18 cellular contexts compared by ENCODE assay signal in genomic region chr22:29117799-29118477, GRCh38. TPM values are rescaled to one million over a fixed set of nuclear protein-coding genes. Genes with fewer than 3 reads are reported as not detected.
DNase-seq lines count a peak whose midpoint lies in the region; ATAC-seq and TF ChIP-seq lines count a peak whose summit lies in the region.
"Had no signal": no experiment of that assay in that cellular context is flagged by ENCODE, and none has a peak within 500 bp of the region (broad histone marks: within the 10 kb centered on the region; RNA-seq: fewer than 3 reads in every experiment).

No MANE protein-coding gene starts in this region.

- no peak overlapping the region for H2AFZ ChIP-seq in IMR-90 (replicated peaks; ENCODE audit: low read length, poor library complexity)

- H3K79me1 ChIP-seq in IMR-90 (ENCODE audit: low read depth in 1 of 2, low read length in 2 of 2), result 0 out of 4 replicates have a peak, but pooled peaks cover 0 to 3% of the 10 kb centered on the region in 2 experiments

- peak overlapping the region; percentile 32; the same call in 1 of the 3 replicates for H2BK15ac ChIP-seq in IMR-90 (ENCODE audit: low read depth, low read length)

- DNase-seq in A673 (ENCODE audit: low spot score) (peak; percentile 48), IMR-90 (peak; percentile 24), amniotic epithelial cell (ENCODE audit: low read depth) (peak; percentile 89), left lung (no peak), lower leg skin (ENCODE audit: low spot score in 2 of 2) (no peak), NCI-H2029 treated with DMSO at 0.1 percent for 48 hours (lab: John Stamatoyannopoulos, UW) (no peak), midbrain (lab: John Stamatoyannopoulos, UW) (no peak), NCI-H1694 treated with DMSO at 0.1 percent for 48 hours (lab: John Stamatoyannopoulos, UW) (no peak)
- DNase-seq: activated CD4-positive, alpha-beta T cell treated with anti-CD3 and anti-CD28 coated beads for 48 hours; activated naive CD4-positive, alpha-beta T cell treated with anti-CD3 and anti-CD28 coated beads, Interleukin-2, amount 50 U/mL, for 16 hours; activated T-cell treated with anti-CD3 and anti-CD28 coated beads for 4 hours; foreskin keratinocyte; left colon; NCI-H2081 treated with DMSO at 0.1 percent for 48 hours; NCI-H510A treated with DMSO at 0.1 percent for 48 hours; stimulated activated naive CD8-positive, alpha-beta T cell treated with anti-CD3 and anti-CD28 coated beads, Interleukin-15, Interleukin-2, amounts not matched to agents 100 U/mL and 50 U/mL, for 24 hours had no signal

- H3K36me3 ChIP-seq in A673 (ENCODE audit: insufficient read depth, low read length, poor library complexity, severe bottlenecking) (no peaks in the 10 kb centered on the region), IMR-90 (ENCODE audit: control insufficient read depth, insufficient read depth, low read length) (no peaks in the 10 kb centered on the region), left lung (no peaks in the 10 kb centered on the region)
- H3K36me3 ChIP-seq: prostate gland had no signal

- H3K9me1 ChIP-seq in IMR-90 (ENCODE audit: insufficient read depth, low read length), result peaks cover 11% of the 10 kb centered on the region; the same call in 1 of the 2 replicates

- no peak overlapping the region for H4K8ac ChIP-seq in IMR-90 (ENCODE audit: low read depth in 2 of 2, low read length in 2 of 2)

- H4K20me1 ChIP-seq in IMR-90 (ENCODE audit: insufficient read depth, low read length), result 0 out of 2 replicates have a peak, but pooled peaks cover 4% of the 10 kb centered on the region

- H3K14ac ChIP-seq in IMR-90 (replicated peaks; ENCODE audit: low read depth, low read length), result no peak overlapping the region; the same call in 1 of the 2 replicates

- no peak for TF ChIP-seq RAD21 in IMR-90 (IDR thresholded peaks at IDR 0.05; ENCODE audit: low read length)

- H3K9me3 ChIP-seq in A673 (ENCODE audit: low read depth, low read length, poor library complexity, severe bottlenecking) (no peaks in the 10 kb centered on the region), IMR-90 (ENCODE audit: control insufficient read depth, insufficient read depth, low read length) (peaks cover 5% of the 10 kb centered on the region), left lung (no peaks in the 10 kb centered on the region)
- H3K9me3 ChIP-seq: prostate gland had no signal

- H3K4me1 ChIP-seq in A673 (ENCODE audit: insufficient read depth, low read length, poor library complexity, severe bottlenecking) (no peaks in the 10 kb centered on the region), IMR-90 (ENCODE audit: control insufficient read depth, insufficient read depth, low read length) (peaks cover 17% of the 10 kb centered on the region), left lung (peaks cover 0 to 26% of the 10 kb centered on the region in 2 donors)
- H3K4me1 ChIP-seq: foreskin keratinocyte, prostate gland had no signal

- no peak overlapping the region for H4K91ac ChIP-seq in IMR-90 (ENCODE audit: insufficient read depth, low read depth, low read length)

- H2BK5ac ChIP-seq in IMR-90 (ENCODE audit: low read depth, low read length, poor library complexity, severe bottlenecking), result no peak overlapping the region

- peak overlapping the region; percentile 42 for H3K18ac ChIP-seq in IMR-90 (ENCODE audit: low read depth, low read length)

- ATAC-seq in IMR-90 (ENCODE audit: low read depth) (no peak), left lung (peak; percentile 22)
- ATAC-seq: foreskin keratinocyte; left colon; stimulated activated naive CD8-positive, alpha-beta T cell treated with anti-CD3 and anti-CD28 coated beads, Interleukin-15, Interleukin-2, amounts not matched to agents 100 U/mL and 50 U/mL, for 24 hours had no signal

- H3K9ac ChIP-seq in IMR-90 (ENCODE audit: low read depth, low read length), result no peak overlapping the region

- no peak for TF ChIP-seq CTCF in A673 (conservative IDR thresholded peaks at IDR 0.05; ENCODE audit: low read depth, low read length)
- TF ChIP-seq CTCF in IMR-90 (conservative IDR thresholded peaks at IDR 0.05; ENCODE audit: low read depth, low read length), result no peak
- TF ChIP-seq CTCF in left lung (IDR thresholded peaks at IDR 0.05), result no peak
- TF ChIP-seq CTCF in lower leg skin (IDR thresholded peaks at IDR 0.05), result no peak

- BruUV-seq in A673 (replicated peaks; lab: Mats Ljungman, UMichigan) (no TSS peak), IMR-90 (replicated peaks; lab: Mats Ljungman, UMichigan) (no TSS peak)

- peak overlapping the region; percentile 35 for H2AK5ac ChIP-seq in IMR-90 (ENCODE audit: low read depth, low read length)

- H2AK9ac ChIP-seq in IMR-90 (replicated peaks; ENCODE audit: low read depth, low read length, poor library complexity), result no peak overlapping the region

- H3K4me3 ChIP-seq in A673 (ENCODE audit: low read depth, low read length, poor library complexity, severe bottlenecking) (no peak overlapping the region), IMR-90 (ENCODE audit: insufficient read depth, low read depth, low read length) (no peak overlapping the region), left lung (no peak overlapping the region), lower leg skin (ENCODE audit: low read depth, poor library complexity, severe bottlenecking) (no peak overlapping the region)
- H3K4me3 ChIP-seq: prostate gland had no signal

- H3K27ac ChIP-seq in A673 (ENCODE audit: low read depth, low read length, poor library complexity, severe bottlenecking), result no peak overlapping the region
- no peak overlapping the region for H3K27ac ChIP-seq in IMR-90 (ENCODE audit: insufficient read depth, low read length)
- H3K27ac ChIP-seq in left lung, result peak overlapping the region in 1 of 2 donors; percentile 82
- H3K27ac ChIP-seq: foreskin keratinocyte, prostate gland had no signal

- POLR2A ChIA-PET in A673 (lab: Charles Lee; ENCODE audit: low non-redundant PET) (no interaction called here), IMR-90 (lab: Charles Lee; ENCODE audit: unreplicated experiment) (no interaction called here)

- H4K5ac ChIP-seq in IMR-90 (ENCODE audit: low read depth, low read length), result no peak overlapping the region

- intact Hi-C loops in A673 (cut with micrococcal nuclease; ENCODE audit: unreplicated experiment), result no loop called here
- intact Hi-C loops in IMR-90 (cut with micrococcal nuclease), result no loop called here
- intact Hi-C loops in left lung (cut with DNase I), result no loop called here
- intact Hi-C loops in lower leg skin (cut with DNase I; ENCODE audit: low total_unique reads), result loop anchor here (5.0 kb wide), 1 partner anchor 709 kb away; no protein-coding TSS in a partner anchor

- TF ChIP-seq POLR2A in IMR-90 (IDR thresholded peaks at IDR 0.05; ENCODE audit: low read depth, low read length) (no peak), lower leg skin (IDR thresholded peaks at IDR 0.05) (no peak)

- H2BK120ac ChIP-seq in IMR-90 (ENCODE audit: low read depth, low read length), result no peak overlapping the region

- no peak overlapping the region for H3K23ac ChIP-seq in IMR-90 (ENCODE audit: low read depth, low read length)

- no peak overlapping the region for H3K56ac ChIP-seq in IMR-90 (ENCODE audit: extremely low read depth, insufficient read depth, low read length)

- in situ Hi-C loops in IMR-90 (cut with MboI; ENCODE audit: low sequenced_read_pairs), result no loop called here

- H3K27me3 ChIP-seq in A673 (replicated peaks; ENCODE audit: insufficient read depth, low read depth, low read length, poor library complexity), result no peaks in the 10 kb centered on the region
- H3K27me3 ChIP-seq in IMR-90 (ENCODE audit: control insufficient read depth, insufficient read depth, low read length), result no peaks in the 10 kb centered on the region; the same call in 1 of the 2 replicates
- no peaks in the 10 kb centered on the region for H3K27me3 ChIP-seq in left lung
- H3K27me3 ChIP-seq: foreskin keratinocyte had no signal

- dilution Hi-C loops in IMR-90 (cut with HindIII; ENCODE audit: low sequenced_read_pairs, unreplicated experiment), result no loop called here

- CTCF ChIA-PET in A673 (lab: Charles Lee) (no interaction called here), IMR-90 (lab: Yijun Ruan, JAX) (interaction anchor here (1.5 kb wide), 1 partner anchor 36 kb away, joined by 3 read pairs; no protein-coding TSS in a partner anchor)

- peak overlapping the region; percentile 0; the same call in 1 of the 2 replicates for H3K4ac ChIP-seq in IMR-90 (ENCODE audit: low read depth, low read length)

- no peak overlapping the region for H2BK20ac ChIP-seq in IMR-90 (ENCODE audit: low read depth, low read length)

- no peak overlapping the region for H3K4me2 ChIP-seq in IMR-90 (ENCODE audit: low read depth, low read length)

- WGBS in IMR-90 (ENCODE audit: extremely low coverage in 2 of 2, insufficient read length in 1 of 2), 2 experiments, result 92% methylated on average over 2 of the region's 6 CpGs; no CpG with 5 or more reads in 1 of the 2 experiments
- 83 to 89% methylated on average over 6 of the region's 6 CpGs for WGBS in lower leg skin, 2 donors

TF ChIP-seq in IMR-90, 13 proteins besides CTCF, POLR2A, EP300 and RAD21:
- TF ChIP-seq USF2 (IDR thresholded peaks at IDR 0.05; ENCODE audit: low read depth, low read length) (no peak), CEBPB (IDR thresholded peaks at IDR 0.05; ENCODE audit: low read depth, low read length) (peak; percentile 60; the same call in 1 of the 2 replicates)

RNA-seq across cellular contexts. Expression of gene KREMEN1, which starts 45.1 kb away (rescaled TPM):
- 4.2 and 9.6 TPM in 2 replicates for total RNA-seq in A673 (2021)
- 2.5 and 2.9 TPM in 2 replicates for total RNA-seq in IMR-90 (2012; rRNA removed)
- 4.6 and 5.1 TPM in 2 replicates for polyA plus RNA-seq in IMR-90 (2012; rRNA removed)
- 2.1 and 4.9 TPM in 2 replicates for polyA plus RNA-seq in IMR-90 (2012; cell fraction: cytosol; rRNA removed)
- 2.4 and 2.8 TPM in 2 replicates for polyA plus RNA-seq in IMR-90 (2012; cell fraction: nucleus; rRNA removed; ENCODE audit: low replicate concordance)
- 10 to 100 TPM; 24.6 to 42.3 TPM for total RNA-seq in left lung
- total RNA-seq in lower leg skin, result 10 to 100 TPM; 28.8 to 52.0 (median 48.0) TPM

RNA-seq across cellular contexts. Expression of gene C22orf31, which starts 56.3 kb away (rescaled TPM):
- total RNA-seq in A673 (2021), result not detected in 2 replicates
- not detected in 2 replicates for total RNA-seq in IMR-90 (2012; rRNA removed)
- polyA plus RNA-seq in IMR-90 (2012; rRNA removed), result not detected in 2 replicates
- polyA plus RNA-seq in IMR-90 (2012; cell fraction: cytosol; rRNA removed), result not detected in 2 replicates
- polyA plus RNA-seq in IMR-90 (2012; cell fraction: nucleus; rRNA removed; ENCODE audit: low replicate concordance), result not detected in 2 replicates
- under 1 TPM in 1 of 2 donors, not detected in 1; 0.29 TPM for total RNA-seq in left lung
- under 1 TPM in 1 of 4 donors, not detected in 3; 0.52 TPM for total RNA-seq in lower leg skin
- total RNA-seq: foreskin keratinocyte, left colon, M059J had no signal
- polyA plus RNA-seq: foreskin keratinocyte had no signal

Comparison
In these comparisons a context has a peak if more than half of its experiments do, and no peak if none do; other contexts are left out.
1. DNase-seq: peak in A673 (single experiment), IMR-90 (single experiment) and amniotic epithelial cell (single experiment); none in left lung (0 of 2), lower leg skin (0 of 2), NCI-H2029 treated with DMSO at 0.1 percent for 48 hours (single experiment), midbrain (single experiment) and NCI-H1694 treated with DMSO at 0.1 percent for 48 hours (single experiment).